12 cellular contexts compared by ENCODE assay signal in genomic region chr10:36720931-36721330, GRCh38.
A peak's percentile ranks its signal among the peaks of the same experiment; 100 is the strongest.
DNase-seq lines count a peak whose midpoint lies in the region; TF ChIP-seq lines count a peak whose summit lies in the region.
"Had no signal": no experiment of that assay in that cellular context is flagged by ENCODE, and none has a peak within 500 bp of the region (broad histone marks: within the 10 kb centered on the region; RNA-seq: fewer than 3 reads in every experiment).

No MANE protein-coding gene starts in this region.

- no peak overlapping the region for H3K27ac ChIP-seq in left ventricle myocardium inferior (replicated peaks)
- H3K27ac ChIP-seq: GM23248 had no signal

- TF ChIP-seq CTCF in LNCaP clone FGC (IDR thresholded peaks at IDR 0.05; ENCODE audit: control insufficient read depth, extremely low read depth, insufficient read depth): no peak
- TF ChIP-seq CTCF in choroid plexus epithelial cell (conservative IDR thresholded peaks at IDR 0.05; ENCODE audit: low read depth, low read length): no peak
- TF ChIP-seq CTCF in left ventricle myocardium inferior (IDR thresholded peaks at IDR 0.05; ENCODE audit: borderline replicate concordance): no peak

- intact Hi-C loops in left ventricle myocardium inferior (cut with micrococcal nuclease): no loop called here

- no peak overlapping the region for H3K4me3 ChIP-seq in LNCaP clone FGC (ENCODE audit: low read depth, low read length)
- H3K4me3 ChIP-seq in choroid plexus epithelial cell (ENCODE audit: low read depth, low read length): no peak overlapping the region
- no peak overlapping the region for H3K4me3 ChIP-seq in left ventricle myocardium inferior
- H3K4me3 ChIP-seq: GM23248 had no signal

- H3K27me3 ChIP-seq in left ventricle myocardium inferior (ENCODE audit: low read depth): no peaks in the 10 kb centered on the region

- DNase-seq in EL (peak; percentile 2), LNCaP clone FGC (ENCODE audit: low read depth) (peak; percentile 58), choroid plexus epithelial cell (ENCODE audit: low read depth) (peak; percentile 48), foreskin melanocyte (peak; percentile 8), left ventricle myocardium inferior (no peak), GF-D8 (lab: John Stamatoyannopoulos, UW) (no peak)
- DNase-seq in activated CD4-positive, alpha-beta T cell treated with anti-CD3 and anti-CD28 coated beads, Interleukin-2, amount 50 U/mL, for 1 hour: no peak
- DNase-seq: CD8-positive, alpha-beta T cell; COR-L47; DMS153; DMS79 treated with DMSO at 0.1 percent for 48 hours; GM23248 had no signal

- H3K4me1 ChIP-seq in left ventricle myocardium inferior: peaks cover 6% of the 10 kb centered on the region

- H3K36me3 ChIP-seq in left ventricle myocardium inferior: no peaks in the 10 kb centered on the region

- H3K9me3 ChIP-seq in left ventricle myocardium inferior (replicated peaks): no peaks in the 10 kb centered on the region

Comparison
In these comparisons a context has a peak if more than half of its experiments do, and no peak if none do; other contexts are left out.
1. DNase-seq: peak in EL (single experiment), LNCaP clone FGC (single experiment), choroid plexus epithelial cell (single experiment) and foreskin melanocyte (single experiment); none in activated CD4-positive, alpha-beta T cell treated with anti-CD3 and anti-CD28 coated beads, Interleukin-2, amount 50 U/mL, for 1 hour (single experiment), left ventricle myocardium inferior (single experiment) and GF-D8 (single experiment).